Comparison of ENCODE assay signal across 23 cellular contexts in the genomic region with DNA sequence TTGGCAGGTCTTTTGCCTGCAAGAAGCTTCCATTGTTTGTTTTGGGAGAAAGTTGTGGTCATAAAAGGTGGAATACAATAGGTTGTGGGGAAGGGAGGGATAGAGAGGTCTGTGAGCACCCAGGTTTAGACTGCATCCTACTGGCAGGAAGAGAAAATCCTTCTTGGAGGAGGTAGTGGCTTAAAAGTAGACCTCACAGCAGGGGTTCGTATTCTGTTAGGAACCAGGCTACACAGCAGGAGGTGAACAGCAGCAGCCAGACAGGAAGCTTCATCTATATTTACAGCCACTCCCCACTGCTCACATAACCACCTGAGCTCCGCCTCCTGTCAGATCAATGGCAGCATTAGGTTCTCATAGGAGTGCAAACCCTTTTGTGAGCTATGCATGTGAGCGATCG.
A peak's percentile ranks its signal among the peaks of the same experiment; 100 is the strongest.
DNase-seq lines count a peak whose midpoint lies in the region; ATAC-seq and TF ChIP-seq lines count a peak whose summit lies in the region.
"Had no signal": no experiment of that assay in that cellular context is flagged by ENCODE, and none has a peak within 500 bp of the region (broad histone marks: within the 10 kb centered on the region; RNA-seq: fewer than 3 reads in every experiment).

No MANE protein-coding gene starts in this region.

- H3K36me3 Mint-ChIP-seq in activated naive CD8-positive, alpha-beta T cell treated with anti-CD3 and anti-CD28 coated beads, Interleukin-2, amount 50 U/mL, for 24 hours (ENCODE audit: low read depth) = no peaks in the 10 kb centered on the region
- H3K36me3 Mint-ChIP-seq: activated naive CD8-positive, alpha-beta T cell treated with anti-CD3 and anti-CD28 coated beads for 36 hours; CD8-positive, alpha-beta memory T cell had no signal

- no peak overlapping the region for H3K4me3 Mint-ChIP-seq in activated naive CD8-positive, alpha-beta T cell treated with anti-CD3 and anti-CD28 coated beads, Interleukin-2, amount 50 U/mL, for 24 hours
- H3K4me3 Mint-ChIP-seq: activated naive CD8-positive, alpha-beta T cell treated with anti-CD3 and anti-CD28 coated beads for 36 hours; CD8-positive, alpha-beta memory T cell; effector memory CD8-positive, alpha-beta T cell; nephron progenitor cell; stimulated activated naive CD8-positive, alpha-beta T cell treated with anti-CD3 and anti-CD28 coated beads, Interleukin-15, Interleukin-2, amounts not matched to agents 100 ng/mL and 50 ng/mL, for 24 hours had no signal

- H3K4me1 ChIP-seq in right cardiac atrium (ENCODE audit: control insufficient read depth, insufficient read depth, low read length) = no peaks in the 10 kb centered on the region

- no peaks in the 10 kb centered on the region for H3K9me3 Mint-ChIP-seq in activated naive CD8-positive, alpha-beta T cell treated with anti-CD3 and anti-CD28 coated beads, Interleukin-2, amount 50 U/mL, for 24 hours
- H3K9me3 Mint-ChIP-seq: activated naive CD8-positive, alpha-beta T cell treated with anti-CD3 and anti-CD28 coated beads for 36 hours; activated T-helper 2 cell treated with anti-CD3 and anti-CD28 coated beads, Interferon-gamma antibody, Interleukin-2, Interleukin-4, amounts not matched to agents 10 μg/mL and 5 μg/mL and 100 μg/mL, durations not matched to agents 14 hours and 24 hours and 36 hours; effector memory CD8-positive, alpha-beta T cell; nephron progenitor cell; stimulated activated naive CD8-positive, alpha-beta T cell treated with anti-CD3 and anti-CD28 coated beads, Interleukin-15, Interleukin-2, amounts not matched to agents 100 ng/mL and 50 ng/mL, for 24 hours had no signal

- H3K9me3 ChIP-seq in right cardiac atrium (ENCODE audit: control insufficient read depth, low read length) = no peaks in the 10 kb centered on the region
- H3K9me3 ChIP-seq: tibial artery had no signal

- H3K4me1 Mint-ChIP-seq in activated naive CD8-positive, alpha-beta T cell treated with anti-CD3 and anti-CD28 coated beads, Interleukin-2, amount 50 U/mL, for 24 hours = no peaks in the 10 kb centered on the region
- H3K4me1 Mint-ChIP-seq: activated naive CD8-positive, alpha-beta T cell treated with anti-CD3 and anti-CD28 coated beads for 36 hours had no signal

- intact Hi-C loops in right cardiac atrium (cut with DNase I) = no loop called here

- DNase-seq in H7 = peak; percentile 16
- peak; percentile 9 for DNase-seq in NCI-H82 treated with DMSO at 0.1 percent for 48 hours (lab: John Stamatoyannopoulos, UW; ENCODE audit: unreplicated experiment)
- no peak for DNase-seq in right cardiac atrium
- DNase-seq in stimulated activated CD4-positive, alpha-beta T cell treated with anti-CD3 and anti-CD28 coated beads, Interleukin-1b, Interleukin-23, amount 100 ng/mL, for 48 hours = no peak
- no peak for DNase-seq in activated naive CD8-positive, alpha-beta T cell treated with anti-CD3 and anti-CD28 coated beads, Interleukin-2, amount 50 U/mL, for 24 hours
- DNase-seq: activated CD4-positive, alpha-beta T cell treated with anti-CD3 and anti-CD28 coated beads, Interleukin-2, amount 50 U/mL, for 1 hour; activated naive CD8-positive, alpha-beta T cell treated with anti-CD3 and anti-CD28 coated beads for 36 hours; CD8-positive, alpha-beta memory T cell; DMS79 treated with DMSO at 0.1 percent for 48 hours; effector memory CD8-positive, alpha-beta T cell; MM.1S; NCI-H1694; NCI-H345; nephron progenitor cell; posterior cingulate gyrus; stimulated activated CD4-positive, alpha-beta T cell treated with anti-CD3 and anti-CD28 coated beads, Interleukin-4, amount 100 ng/mL, for 1 hour; SW 1271; tibial artery had no signal

- H3K27me3 ChIP-seq in H7 (ENCODE audit: control insufficient read depth, insufficient read depth, low read length) (no peaks in the 10 kb centered on the region; the same call in 1 of the 2 replicates), right cardiac atrium (ENCODE audit: control insufficient read depth, insufficient read depth) (no peaks in the 10 kb centered on the region)
- H3K27me3 ChIP-seq: tibial artery had no signal

- ATAC-seq in right cardiac atrium = peak in 1 of 2 donors; percentile 34
- ATAC-seq in GM18907 (IDR thresholded peaks at IDR 0.05; ENCODE audit: unreplicated experiment) = no peak
- no peak for ATAC-seq in activated naive CD8-positive, alpha-beta T cell treated with anti-CD3 and anti-CD28 coated beads, Interleukin-2, amount 50 U/mL, for 24 hours
- ATAC-seq: effector memory CD8-positive, alpha-beta T cell had no signal

- WGBS in right cardiac atrium = 91% methylated on average over 4 of the region's 4 CpGs

- no peaks in the 10 kb centered on the region for H3K36me3 ChIP-seq in H7 (replicated peaks; ENCODE audit: control insufficient read depth, insufficient read depth, low read length)
- H3K36me3 ChIP-seq: tibial artery had no signal

- no peak overlapping the region for H3K27ac Mint-ChIP-seq in activated naive CD8-positive, alpha-beta T cell treated with anti-CD3 and anti-CD28 coated beads, Interleukin-2, amount 50 U/mL, for 24 hours
- H3K27ac Mint-ChIP-seq: activated naive CD8-positive, alpha-beta T cell treated with anti-CD3 and anti-CD28 coated beads for 36 hours; activated T-helper 2 cell treated with anti-CD3 and anti-CD28 coated beads, Interferon-gamma antibody, Interleukin-2, Interleukin-4, amounts not matched to agents 10 μg/mL and 5 μg/mL and 100 μg/mL, durations not matched to agents 14 hours and 24 hours and 36 hours; CD8-positive, alpha-beta memory T cell; effector memory CD8-positive, alpha-beta T cell; nephron progenitor cell; stimulated activated naive CD8-positive, alpha-beta T cell treated with anti-CD3 and anti-CD28 coated beads, Interleukin-15, Interleukin-2, amounts not matched to agents 100 ng/mL and 50 ng/mL, for 24 hours had no signal

- peak; percentile 10; the same call in 1 of the 2 replicates for TF ChIP-seq CTCF in C4-2B (conservative IDR thresholded peaks at IDR 0.05)

- no peak overlapping the region for H3K27ac ChIP-seq in C4-2B
- H3K27ac ChIP-seq in right cardiac atrium (ENCODE audit: low read length) = peak overlapping the region; percentile 45
- H3K27ac ChIP-seq: HL-60, tibial artery had no signal

- no peak overlapping the region for H3K4me3 ChIP-seq in H7 (ENCODE audit: insufficient read depth, low read depth, low read length)
- no peak overlapping the region for H3K4me3 ChIP-seq in right cardiac atrium (ENCODE audit: low read length)
- H3K4me3 ChIP-seq: tibial artery had no signal

- no peaks in the 10 kb centered on the region for H3K27me3 Mint-ChIP-seq in activated naive CD8-positive, alpha-beta T cell treated with anti-CD3 and anti-CD28 coated beads, Interleukin-2, amount 50 U/mL, for 24 hours

Comparison
In these comparisons a context has a peak if more than half of its experiments do, and no peak if none do; other contexts are left out.
1. DNase-seq: peak in H7 (single experiment) and NCI-H82 treated with DMSO at 0.1 percent for 48 hours (single experiment); none in right cardiac atrium (0 of 3), stimulated activated CD4-positive, alpha-beta T cell treated with anti-CD3 and anti-CD28 coated beads, Interleukin-1b, Interleukin-23, amount 100 ng/mL, for 48 hours (single experiment) and activated naive CD8-positive, alpha-beta T cell treated with anti-CD3 and anti-CD28 coated beads, Interleukin-2, amount 50 U/mL, for 24 hours (single experiment).